In the genomic region with DNA sequence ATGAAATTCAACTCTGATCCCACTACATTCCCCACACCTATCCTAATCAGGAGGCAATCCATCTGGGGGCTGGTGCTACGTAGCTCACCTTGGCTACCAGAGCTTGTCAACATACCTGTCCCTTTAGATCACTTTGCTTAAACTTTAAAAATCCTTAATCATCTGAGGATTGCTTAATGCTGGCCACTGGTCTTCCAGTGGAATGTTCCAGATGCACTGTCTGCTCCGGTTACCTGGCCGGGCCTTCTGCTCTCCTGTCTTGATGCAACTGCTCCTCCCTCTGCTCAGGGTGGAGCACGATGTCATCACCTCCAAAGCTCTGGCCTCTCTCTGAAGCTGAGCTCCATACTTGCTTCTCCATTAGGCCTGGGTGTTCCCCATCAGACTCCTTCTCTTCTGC, we compare ENCODE assay signal across 17 cellular contexts.
DNase-seq lines count a peak whose midpoint lies in the region; ATAC-seq, FAIRE-seq and TF ChIP-seq lines count a peak whose summit lies in the region.
"Had no signal": no experiment of that assay in that cellular context is flagged by ENCODE, and none has a peak within 500 bp of the region (broad histone marks: within the 10 kb centered on the region; RNA-seq: fewer than 3 reads in every experiment).

No MANE protein-coding gene starts in this region.

- TF ChIP-seq CTCF in RWPE2 (IDR thresholded peaks at IDR 0.05; ENCODE audit: poor library complexity, severe bottlenecking) (peak; percentile 26), osteoblast (IDR thresholded peaks at IDR 0.05; ENCODE audit: extremely low read depth, low read depth, low read length) (no peak), esophagus muscularis mucosa (IDR thresholded peaks at IDR 0.05) (no peak)

- H3K27me3 ChIP-seq in GM23248 (replicated peaks; ENCODE audit: insufficient read depth) (no peaks in the 10 kb centered on the region), RWPE2 (ENCODE audit: insufficient read depth, poor library complexity, severe bottlenecking) (no peaks in the 10 kb centered on the region), osteoblast (ENCODE audit: insufficient read depth, low read length) (no peaks in the 10 kb centered on the region), esophagus muscularis mucosa (no peaks in the 10 kb centered on the region)

- peaks cover 93% of the 10 kb centered on the region for H3F3A ChIP-seq in GM23248 (ENCODE audit: insufficient read depth)

- TF ChIP-seq EP300 in esophagus muscularis mucosa (IDR thresholded peaks at IDR 0.05): no peak

- peaks cover 92% of the 10 kb centered on the region for H3K36me3 ChIP-seq in GM23248 (ENCODE audit: low read depth)
- H3K36me3 ChIP-seq in RWPE2 (ENCODE audit: low read depth): peaks cover 96% of the 10 kb centered on the region
- H3K36me3 ChIP-seq in osteoblast (ENCODE audit: insufficient read depth, low read length): peaks cover 95% of the 10 kb centered on the region
- peaks cover 59 to 95% (median 82%) of the 10 kb centered on the region in 4 donors for H3K36me3 ChIP-seq in esophagus muscularis mucosa

- no peaks in the 10 kb centered on the region for H3K9me3 Mint-ChIP-seq in activated CD8-positive, alpha-beta memory T cell treated with anti-CD3 and anti-CD28 coated beads, Interleukin-2, amount 10 ng/mL, durations not matched to agents 7 days and 5 days (ENCODE audit: low read depth)
- H3K9me3 Mint-ChIP-seq: CD14-positive monocyte had no signal

- DNase-seq in GM23248 (no peak), RWPE2 (ENCODE audit: low spot score) (peak; percentile 92), epithelial cell of prostate (ENCODE audit: low read depth, low spot score) (peak; percentile 64), osteoblast (ENCODE audit: insufficient read length, low spot score, missing footprints) (no peak), frontal cortex (ENCODE audit: low spot score in 2 of 2) (no peak), esophagus muscularis mucosa (ENCODE audit: extremely low spot score) (no peak)
- no peak for DNase-seq in activated CD8-positive, alpha-beta memory T cell treated with anti-CD3 and anti-CD28 coated beads, Interleukin-2, amount 10 ng/mL, durations not matched to agents 7 days and 5 days
- DNase-seq: COR-L47, DMS53, NCI-H146, NCI-H2081 treated with DMSO at 0.1 percent for 48 hours, NCI-H524 treated with DMSO at 0.1 percent for 48 hours, SHP77 treated with DMSO at 0.1 percent for 48 hours had no signal

- no peak overlapping the region for H3K4me3 Mint-ChIP-seq in activated CD8-positive, alpha-beta memory T cell treated with anti-CD3 and anti-CD28 coated beads, Interleukin-2, amount 10 ng/mL, durations not matched to agents 7 days and 5 days
- H3K4me3 Mint-ChIP-seq: CD14-positive monocyte had no signal

- no peaks in the 10 kb centered on the region for H4K20me1 ChIP-seq in GM23248 (ENCODE audit: insufficient read depth)
- no peaks in the 10 kb centered on the region for H4K20me1 ChIP-seq in osteoblast (ENCODE audit: insufficient read depth, low read length)

- in situ Hi-C loops in GM23248 (cut with MboI): no loop called here

- no peaks in the 10 kb centered on the region for H3K9me2 ChIP-seq in GM23248 (ENCODE audit: insufficient read depth)

- H3K9ac ChIP-seq in GM23248: 0 out of 2 replicates have a peak overlapping the region, but pooled peaks have one; percentile 12

- H2AFZ ChIP-seq in GM23248 (no peak overlapping the region), osteoblast (ENCODE audit: low read length) (no peak overlapping the region)

- intact Hi-C loops in esophagus muscularis mucosa (cut with DNase I): no loop called here

- H3K4me2 ChIP-seq in GM23248 (ENCODE audit: unreplicated experiment) (no peak overlapping the region), osteoblast (ENCODE audit: insufficient read depth, low read length) (no peak overlapping the region)
- H3K4me2 ChIP-seq: A549 had no signal

- no peak for TF ChIP-seq POLR2A in esophagus muscularis mucosa (IDR thresholded peaks at IDR 0.05; ENCODE audit: low read depth)

- peak overlapping the region; percentile 84 for H3K27ac ChIP-seq in GM23248
- peak overlapping the region; percentile 92 for H3K27ac ChIP-seq in RWPE2 (ENCODE audit: poor library complexity, severe bottlenecking)
- H3K27ac ChIP-seq in epithelial cell of prostate: peak overlapping the region; percentile 97
- peak overlapping the region; percentile 34 for H3K27ac ChIP-seq in osteoblast (ENCODE audit: low read depth, low read length)
- no peak overlapping the region for H3K27ac ChIP-seq in esophagus muscularis mucosa (replicated peaks in 1 of 4)
- H3K27ac ChIP-seq: A549 had no signal

- H3K27me3 Mint-ChIP-seq in activated CD8-positive, alpha-beta memory T cell treated with anti-CD3 and anti-CD28 coated beads, Interleukin-2, amount 10 ng/mL, durations not matched to agents 7 days and 5 days: peaks cover 3% of the 10 kb centered on the region

- CTCF ChIA-PET in activated CD8-positive, alpha-beta memory T cell treated with anti-CD3 and anti-CD28 coated beads, Interleukin-2, amount 10 ng/mL, durations not matched to agents 7 days and 5 days (lab: Charles Lee): interaction anchor here (1.1 kb wide), 1 partner anchor 165 kb away, joined by 3 read pairs; no protein-coding TSS in a partner anchor

- ATAC-seq in RWPE2 (ENCODE audit: low read depth) (peak; percentile 93), GM21576 (IDR thresholded peaks at IDR 0.05; ENCODE audit: unreplicated experiment) (no peak)
- no peak for ATAC-seq in activated CD8-positive, alpha-beta memory T cell treated with anti-CD3 and anti-CD28 coated beads, Interleukin-2, amount 10 ng/mL, durations not matched to agents 7 days and 5 days
- ATAC-seq: A549, HCT116 had no signal

- peaks cover 45% of the 10 kb centered on the region for H3K4me1 ChIP-seq in GM23248 (ENCODE audit: insufficient read depth)
- H3K4me1 ChIP-seq in RWPE2 (ENCODE audit: insufficient read depth, poor library complexity, severe bottlenecking): peaks cover 37% of the 10 kb centered on the region
- H3K4me1 ChIP-seq in osteoblast (ENCODE audit: insufficient read depth, low read length): peaks cover 19% of the 10 kb centered on the region
- H3K4me1 ChIP-seq in esophagus muscularis mucosa: peaks cover 0 to 4% (median 0%) of the 10 kb centered on the region in 4 donors
- H3K4me1 ChIP-seq: A549 had no signal

- WGBS in GM23248 (ENCODE audit: low coverage in 1 of 2, low lambda C conversion rate in 2 of 2, missing lambda C conversion rate in 2 of 2), 2 experiments: 95 to 98% methylated on average over 4 of the region's 4 CpGs
- 93% methylated on average over 4 of the region's 4 CpGs for WGBS in esophagus muscularis mucosa

- FAIRE-seq in frontal cortex (lab: Jason Lieb, UNC): no peak
- FAIRE-seq: A549 had no signal

- no peak overlapping the region for H3K4me3 ChIP-seq in GM23248
- no peak overlapping the region for H3K4me3 ChIP-seq in RWPE2 (ENCODE audit: severe bottlenecking)
- H3K4me3 ChIP-seq in osteoblast (ENCODE audit: insufficient read depth, low read length): no peak overlapping the region
- no peak overlapping the region for H3K4me3 ChIP-seq in esophagus muscularis mucosa
- H3K4me3 ChIP-seq: A549 had no signal

- H3K27ac Mint-ChIP-seq in activated CD8-positive, alpha-beta memory T cell treated with anti-CD3 and anti-CD28 coated beads, Interleukin-2, amount 10 ng/mL, durations not matched to agents 7 days and 5 days: no peak overlapping the region

- peaks cover 5% of the 10 kb centered on the region for H3K4me1 Mint-ChIP-seq in activated CD8-positive, alpha-beta memory T cell treated with anti-CD3 and anti-CD28 coated beads, Interleukin-2, amount 10 ng/mL, durations not matched to agents 7 days and 5 days
- H3K4me1 Mint-ChIP-seq: CD14-positive monocyte had no signal

- H3K79me2 ChIP-seq in GM23248 (ENCODE audit: insufficient read depth) (peaks cover 93% of the 10 kb centered on the region), osteoblast (ENCODE audit: insufficient read depth, low read length) (peaks cover 24% of the 10 kb centered on the region)

- peaks cover 2% of the 10 kb centered on the region for H3K36me3 Mint-ChIP-seq in activated CD8-positive, alpha-beta memory T cell treated with anti-CD3 and anti-CD28 coated beads, Interleukin-2, amount 10 ng/mL, durations not matched to agents 7 days and 5 days

- H3K9me3 ChIP-seq in GM23248 (ENCODE audit: low read depth) (no peaks in the 10 kb centered on the region), RWPE2 (ENCODE audit: severe bottlenecking) (no peaks in the 10 kb centered on the region), osteoblast (ENCODE audit: low read depth, low read length) (no peaks in the 10 kb centered on the region), esophagus muscularis mucosa (no peaks in the 10 kb centered on the region)
- H3K9me3 ChIP-seq: A549 had no signal

Comparison
In these comparisons a context has a peak if more than half of its experiments do, and no peak if none do; other contexts are left out.
1. DNase-seq: peak in RWPE2 (single experiment) and epithelial cell of prostate (single experiment); none in GM23248 (single experiment), osteoblast (single experiment), frontal cortex (0 of 2), esophagus muscularis mucosa (single experiment) and activated CD8-positive, alpha-beta memory T cell treated with anti-CD3 and anti-CD28 coated beads, Interleukin-2, amount 10 ng/mL, durations not matched to agents 7 days and 5 days (single experiment).
2. H3K27ac ChIP-seq: peak in GM23248 (single experiment), RWPE2 (single experiment), epithelial cell of prostate (single experiment) and osteoblast (single experiment); none in esophagus muscularis mucosa (0 of 4).